27 cellular contexts compared by ENCODE assay signal in genomic region chr3:150682819-150683218, GRCh38. TPM values are rescaled to one million over a fixed set of nuclear protein-coding genes. Genes with fewer than 3 reads are reported as not detected.
"Had no signal": no experiment of that assay in that cellular context is flagged by ENCODE, and none has a peak within 500 bp of the region (broad histone marks: within the 10 kb centered on the region; RNA-seq: fewer than 3 reads in every experiment).

No MANE protein-coding gene starts in this region.

- H3K4me1 ChIP-seq: adrenal gland had no signal

- H3K27ac ChIP-seq: adrenal gland, SK-N-MC, VCaP had no signal

- ATAC-seq: activated CD4-positive, alpha-beta T cell treated with anti-CD3 and anti-CD28 coated beads for 36 hours; activated T-cell treated with anti-CD3 and anti-CD28 coated beads, Interleukin-2, amount 50 U/mL, for 72 hours; Panc1; Right ventricle myocardium inferior; T-cell had no signal

- H3K27me3 ChIP-seq: adrenal gland had no signal

- H3K36me3 ChIP-seq: adrenal gland had no signal

- H3K9me3 ChIP-seq: adrenal gland had no signal

- H3K4me3 Mint-ChIP-seq: activated CD4-positive, alpha-beta memory T cell treated with anti-CD3 and anti-CD28 coated beads for 36 hours; activated CD4-positive, alpha-beta T cell treated with anti-CD3 and anti-CD28 coated beads for 36 hours; activated naive CD8-positive, alpha-beta T cell treated with anti-CD3 and anti-CD28 coated beads, Interleukin-2, amount 10 ng/mL, durations not matched to agents 7 days and 5 days; activated T-cell treated with anti-CD3 and anti-CD28 coated beads, Interleukin-2, amount 50 U/mL, for 72 hours; T-cell had no signal

- DNase-seq: activated CD4-positive, alpha-beta memory T cell treated with anti-CD3 and anti-CD28 coated beads for 36 hours; activated CD4-positive, alpha-beta T cell treated with anti-CD3 and anti-CD28 coated beads for 36 hours; activated CD4-positive, CD25-positive, alpha-beta regulatory T cell; activated CD8-positive, alpha-beta memory T cell treated with anti-CD3 and anti-CD28 coated beads, Interleukin-2, amount 50 U/mL, for 4 hours; activated naive CD4-positive, alpha-beta T cell treated with anti-CD3 and anti-CD28 coated beads, Interleukin-2, amount 50 U/mL, for 16 hours; activated naive CD8-positive, alpha-beta T cell treated with anti-CD3 and anti-CD28 coated beads, Interleukin-2, amount 10 ng/mL, durations not matched to agents 7 days and 5 days; activated T-cell treated with anti-CD3 and anti-CD28 coated beads, Interleukin-2, amount 50 U/mL, for 72 hours; adrenal gland; anterior cingulate cortex; cerebellar nuclear complex; NCI-H1105 treated with DMSO at 0.1 percent for 48 hours; NCI-H1436 treated with DMSO at 0.1 percent for 48 hours; NCI-H187; NCI-H2081; NCI-H510A treated with DMSO at 0.1 percent for 48 hours; NCI-H69; NK-92 treated with Interleukin-12 subunit alpha and Interleukin-12 subunit beta, amount 100 ng/mL, for 24 hours; OCI-M1; RPMI8226; T-cell had no signal

- FAIRE-seq: colon had no signal

- H3K9me3 Mint-ChIP-seq: activated CD4-positive, alpha-beta memory T cell treated with anti-CD3 and anti-CD28 coated beads for 36 hours; activated T-cell treated with anti-CD3 and anti-CD28 coated beads, Interleukin-2, amount 50 U/mL, for 72 hours; activated T-helper 2 cell treated with anti-CD3 and anti-CD28 coated beads, Interferon-gamma antibody, Interleukin-2, Interleukin-4, amounts not matched to agents 10 μg/mL and 5 μg/mL and 100 μg/mL, durations not matched to agents 14 hours and 24 hours and 36 hours; T-cell had no signal

- H3K4me3 ChIP-seq: adrenal gland, SK-N-MC had no signal

- H3K27me3 Mint-ChIP-seq: activated CD4-positive, alpha-beta memory T cell treated with anti-CD3 and anti-CD28 coated beads for 36 hours; activated CD4-positive, alpha-beta T cell treated with anti-CD3 and anti-CD28 coated beads for 36 hours; T-cell had no signal

- H3K27ac Mint-ChIP-seq: activated CD4-positive, alpha-beta memory T cell treated with anti-CD3 and anti-CD28 coated beads for 36 hours; activated CD4-positive, alpha-beta T cell treated with anti-CD3 and anti-CD28 coated beads for 36 hours; activated T-cell treated with anti-CD3 and anti-CD28 coated beads, Interleukin-2, amount 50 U/mL, for 72 hours; activated T-helper 2 cell treated with anti-CD3 and anti-CD28 coated beads, Interferon-gamma antibody, Interleukin-2, Interleukin-4, amounts not matched to agents 10 μg/mL and 5 μg/mL and 100 μg/mL, durations not matched to agents 14 hours and 24 hours and 36 hours; T-cell had no signal

- H3K36me3 Mint-ChIP-seq: activated CD4-positive, alpha-beta memory T cell treated with anti-CD3 and anti-CD28 coated beads for 36 hours; T-cell had no signal

RNA-seq across cellular contexts. Expression of gene ERICH6, which starts 20.9 kb away (rescaled TPM):
- total RNA-seq: activated CD4-positive, alpha-beta memory T cell treated with anti-CD3 and anti-CD28 coated beads for 36 hours; Right ventricle myocardium inferior; T-helper 2 cell treated with Interferon-gamma antibody and Interleukin-4, amounts not matched to agents 100 ng/mL and 5 ng/mL, for 36 hours had no signal
- polyA plus RNA-seq: adrenal gland had no signal
